ENCODE assay signal across 8 cellular contexts in the genomic region with DNA sequence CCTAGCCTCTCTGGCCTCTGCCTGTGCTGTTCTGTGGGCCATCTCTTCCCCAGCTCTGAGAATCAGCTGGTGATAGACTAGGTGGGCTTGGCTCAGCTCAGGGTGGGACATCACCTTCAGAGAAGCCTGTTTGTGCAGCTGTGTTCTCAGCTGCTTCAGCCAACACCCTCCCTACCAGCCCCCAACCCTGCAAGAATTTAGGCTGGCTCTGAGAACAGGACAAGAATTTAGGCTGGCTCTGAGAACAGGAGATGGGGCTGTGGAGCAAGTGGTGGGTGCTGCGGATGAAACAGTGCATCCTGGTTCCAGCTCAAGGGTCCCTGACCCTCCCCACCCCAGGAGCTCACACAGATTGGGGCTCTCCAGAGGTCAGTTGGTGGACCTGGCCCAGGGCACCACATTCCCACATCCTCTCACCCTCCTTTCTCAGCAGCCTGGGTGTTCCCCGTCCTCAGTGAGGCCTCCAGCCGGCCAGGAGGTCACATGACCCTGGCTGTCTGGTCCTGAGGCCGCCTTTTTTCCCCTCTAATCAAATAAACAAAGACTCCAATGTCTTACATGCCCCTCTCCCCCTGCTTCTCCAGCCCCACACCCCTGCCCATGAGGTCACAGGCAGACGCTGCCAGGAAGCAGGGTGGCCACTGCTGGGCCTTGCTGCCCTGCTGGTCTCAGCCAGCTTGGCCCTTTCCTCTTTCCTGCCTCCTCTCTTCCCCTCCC. TPM values are rescaled to one million over a fixed set of nuclear protein-coding genes. Genes with fewer than 3 reads are reported as not detected.
DNase-seq lines count a peak whose midpoint lies in the region; ATAC-seq and TF ChIP-seq lines count a peak whose summit lies in the region.

No MANE protein-coding gene starts in this region.

- ATAC-seq in activated CD8-positive, alpha-beta memory T cell treated with anti-CD3 and anti-CD28 coated beads, Interleukin-2, amount 10 ng/mL, durations not matched to agents 7 days and 5 days: no peak
- ATAC-seq in memory B cell (ENCODE audit: low read depth) (no peak), HG03565 (IDR thresholded peaks at IDR 0.05; ENCODE audit: unreplicated experiment) (no peak)

- no peaks in the 10 kb centered on the region for H4K20me1 ChIP-seq in OCI-LY7 (ENCODE audit: insufficient read depth, low read length)

- no peak for DNase-seq in activated CD8-positive, alpha-beta memory T cell treated with anti-CD3 and anti-CD28 coated beads, Interleukin-2, amount 10 ng/mL, durations not matched to agents 7 days and 5 days
- no peak for DNase-seq in activated CD8-positive, alpha-beta memory T cell treated with anti-CD3 and anti-CD28 coated beads for 24 hours
- DNase-seq in coronary artery (ENCODE audit: low spot score) (no peak), memory B cell (ENCODE audit: low spot score in 2 of 2) (no peak), transverse colon (no peak), amniotic stem cell (lab: John Stamatoyannopoulos, UW) (no peak), OCI-LY7 (ENCODE audit: low spot score) (no peak)

- no peaks in the 10 kb centered on the region for H3K27me3 Mint-ChIP-seq in activated CD8-positive, alpha-beta memory T cell treated with anti-CD3 and anti-CD28 coated beads, Interleukin-2, amount 10 ng/mL, durations not matched to agents 7 days and 5 days
- H3K27me3 Mint-ChIP-seq in memory B cell: no peaks in the 10 kb centered on the region

- no peak overlapping the region for H3K4me3 Mint-ChIP-seq in activated CD8-positive, alpha-beta memory T cell treated with anti-CD3 and anti-CD28 coated beads, Interleukin-2, amount 10 ng/mL, durations not matched to agents 7 days and 5 days
- H3K4me3 Mint-ChIP-seq in memory B cell: peak overlapping the region; percentile 28

- no peak for TF ChIP-seq CTCF in coronary artery (IDR thresholded peaks at IDR 0.05)
- no peak for TF ChIP-seq CTCF in transverse colon (IDR thresholded peaks at IDR 0.05)
- no peak for TF ChIP-seq CTCF in OCI-LY7 (conservative IDR thresholded peaks at IDR 0.05; ENCODE audit: low read length)

- no peaks in the 10 kb centered on the region for H3K27me3 ChIP-seq in transverse colon

- WGBS in transverse colon (ENCODE audit: low coverage in 1 of 2), 2 donors: 42 to 71% methylated on average over 2 to 5 of the region's 5 CpGs

- peak overlapping the region; percentile 45 for H3K27ac Mint-ChIP-seq in activated CD8-positive, alpha-beta memory T cell treated with anti-CD3 and anti-CD28 coated beads, Interleukin-2, amount 10 ng/mL, durations not matched to agents 7 days and 5 days
- peak overlapping the region; percentile 79 for H3K27ac Mint-ChIP-seq in memory B cell

- H3K36me3 Mint-ChIP-seq in activated CD8-positive, alpha-beta memory T cell treated with anti-CD3 and anti-CD28 coated beads, Interleukin-2, amount 10 ng/mL, durations not matched to agents 7 days and 5 days: peaks cover 31% of the 10 kb centered on the region
- peaks cover 33% of the 10 kb centered on the region for H3K36me3 Mint-ChIP-seq in memory B cell

- H3K9me3 Mint-ChIP-seq in activated CD8-positive, alpha-beta memory T cell treated with anti-CD3 and anti-CD28 coated beads, Interleukin-2, amount 10 ng/mL, durations not matched to agents 7 days and 5 days (ENCODE audit: low read depth): no peaks in the 10 kb centered on the region
- no peaks in the 10 kb centered on the region for H3K9me3 Mint-ChIP-seq in memory B cell

- BruUV-seq in OCI-LY7 (replicated peaks; lab: Mats Ljungman, UMichigan): no TSS peak

- H3K36me3 ChIP-seq in transverse colon (peaks cover 0 to 15% (median 0%) of the 10 kb centered on the region in 4 donors), OCI-LY7 (ENCODE audit: insufficient read depth, low read length) (peaks cover 79% of the 10 kb centered on the region)

- in situ Hi-C loops in transverse colon (cut with MboI; ENCODE audit: low pct_ligation_motif_present in 1 of 4, low pct_unique_long_range_greater_than_20kb in 1 of 4, low sequenced_read_pairs in 3 of 4): no loop called here

- H2AFZ ChIP-seq in OCI-LY7 (ENCODE audit: low read length): no peak overlapping the region

- H3K4me3 ChIP-seq in coronary artery: peak overlapping the region; percentile 17
- H3K4me3 ChIP-seq in transverse colon: no peak overlapping the region
- no peak overlapping the region for H3K4me3 ChIP-seq in OCI-LY7 (ENCODE audit: low read depth, low read length, poor library complexity, severe bottlenecking)

- no peaks in the 10 kb centered on the region for H3K9me2 ChIP-seq in OCI-LY7 (ENCODE audit: insufficient read depth, low read length)

- CTCF ChIA-PET in activated CD8-positive, alpha-beta memory T cell treated with anti-CD3 and anti-CD28 coated beads, Interleukin-2, amount 10 ng/mL, durations not matched to agents 7 days and 5 days (lab: Charles Lee): interaction anchor here (0.6 to 1.9 kb wide), 4 partner anchors 23 to 146 kb away, joined by 3 to 4 read pairs (median 4); no protein-coding TSS in a partner anchor
- CTCF ChIA-PET in OCI-LY7 (lab: Charles Lee; ENCODE audit: unreplicated experiment): no interaction called here

- POLR2A ChIA-PET in OCI-LY7 (lab: Charles Lee): no interaction called here

- H3K27ac ChIP-seq in coronary artery: peak overlapping the region; percentile 63 to 87
- peak overlapping the region; percentile 78 to 86 (median 84) for H3K27ac ChIP-seq in transverse colon
- H3K27ac ChIP-seq in OCI-LY7 (ENCODE audit: low read depth, low read length, poor library complexity, severe bottlenecking): no peak overlapping the region

- H3K4me1 ChIP-seq in transverse colon (peaks cover 44 to 73% (median 52%) of the 10 kb centered on the region in 4 donors), OCI-LY7 (ENCODE audit: insufficient read depth, low read length, poor library complexity, severe bottlenecking) (peaks cover 19% of the 10 kb centered on the region)

- intact Hi-C loops in transverse colon (cut with DNase I; ENCODE audit: low total_unique reads) (no loop called here), OCI-LY7 (cut with micrococcal nuclease; ENCODE audit: unreplicated experiment) (no loop called here)

- H3K9me3 ChIP-seq in transverse colon: no peaks in the 10 kb centered on the region
- no peaks in the 10 kb centered on the region for H3K9me3 ChIP-seq in OCI-LY7 (ENCODE audit: low read length)

- peaks cover 40% of the 10 kb centered on the region for H3K4me1 Mint-ChIP-seq in activated CD8-positive, alpha-beta memory T cell treated with anti-CD3 and anti-CD28 coated beads, Interleukin-2, amount 10 ng/mL, durations not matched to agents 7 days and 5 days
- H3K4me1 Mint-ChIP-seq in memory B cell: peaks cover 42% of the 10 kb centered on the region

- no peak for TF ChIP-seq POLR2A in transverse colon (IDR thresholded peaks at IDR 0.05)

- no peaks in the 10 kb centered on the region for H3K79me2 ChIP-seq in OCI-LY7 (ENCODE audit: insufficient read depth, low read depth, low read length)

- no peak overlapping the region for H3K4me2 ChIP-seq in OCI-LY7 (ENCODE audit: low read length)

- no peak for TF ChIP-seq EP300 in transverse colon (IDR thresholded peaks at IDR 0.05; ENCODE audit: low read depth)

RNA-seq across cellular contexts. Expression of gene PLEKHO2, which starts 14.9 kb away (rescaled TPM):
- 10 to 100 TPM; 27.8 to 28.4 TPM for total RNA-seq in activated CD8-positive, alpha-beta memory T cell treated with anti-CD3 and anti-CD28 coated beads, Interleukin-2, amount 10 ng/mL, durations not matched to agents 7 days and 5 days
- total RNA-seq in transverse colon: 10 to 100 TPM in 2 of 4 donors, 1 to 10 TPM in 2; 4.6 to 12.3 (median 9.8) TPM
- total RNA-seq in OCI-LY7 (2014; rRNA removed; shearing (Covaris generic)): 10.1 and 12.0 TPM in 2 replicates
- total RNA-seq in OCI-LY7 (2022): 21.3 and 24.5 TPM in 2 replicates

RNA-seq across cellular contexts. Expression of gene PIF1, which starts 31.1 kb away (rescaled TPM):
- 10 to 100 TPM; 59.5 to 85.5 TPM for total RNA-seq in activated CD8-positive, alpha-beta memory T cell treated with anti-CD3 and anti-CD28 coated beads, Interleukin-2, amount 10 ng/mL, durations not matched to agents 7 days and 5 days
- total RNA-seq in transverse colon (10 to 100 TPM in 1 of 4 donors, 1 to 10 TPM in 3; 1.1 to 49.8 (median 2.3) TPM), OCI-LY7 (2022) (112 and 126 TPM in 2 replicates)
- 78.0 and 82.9 TPM in 2 replicates for total RNA-seq in OCI-LY7 (2014; rRNA removed; shearing (Covaris generic))

RNA-seq across cellular contexts. Expression of gene ANKDD1A, which starts 55.1 kb away (rescaled TPM):
- total RNA-seq in activated CD8-positive, alpha-beta memory T cell treated with anti-CD3 and anti-CD28 coated beads, Interleukin-2, amount 10 ng/mL, durations not matched to agents 7 days and 5 days: 10 to 100 TPM; 13.4 to 24.4 TPM
- total RNA-seq in transverse colon (1 to 10 TPM in 3 of 4 donors, under 1 TPM in 1; 0.82 to 7.1 (median 3.2) TPM), OCI-LY7 (2022) (3.1 and 5.1 TPM in 2 replicates)
- 0.88 and 2.1 TPM in 2 replicates for total RNA-seq in OCI-LY7 (2014; rRNA removed; shearing (Covaris generic))
